Comparison of ENCODE assay signal across 18 cellular contexts in genomic region chr11:10050561-10050960, GRCh38.
DNase-seq lines count a peak whose midpoint lies in the region; ATAC-seq and TF ChIP-seq lines count a peak whose summit lies in the region.
"Had no signal": no experiment of that assay in that cellular context is flagged by ENCODE, and none has a peak within 500 bp of the region (broad histone marks: within the 10 kb centered on the region; RNA-seq: fewer than 3 reads in every experiment).

No MANE protein-coding gene starts in this region.

- H3K4me3 Mint-ChIP-seq in MCF 10A (ENCODE audit: unreplicated experiment): no peak overlapping the region
- H3K4me3 Mint-ChIP-seq: activated T-helper 1 cell treated with anti-CD3 and anti-CD28 coated beads, Interleukin-12 subunit alpha, Interleukin-12 subunit beta, Interleukin-2, Interleukin-4 antibody, amounts not matched to agents 30 ng/mL and 10 ng/mL and 1 ng/mL, durations not matched to agents 14 hours and 24 hours and 36 hours; natural killer cell treated with Interleukin-12 subunit alpha and Interleukin-12 subunit beta and Interleukin-15 and Interleukin-18, amount 100 ng/mL, for 72 hours had no signal

- peaks cover 9% of the 10 kb centered on the region for H3K4me1 Mint-ChIP-seq in MCF 10A (ENCODE audit: insufficient read depth, unreplicated experiment)

- H3K27ac Mint-ChIP-seq in MCF 10A (ENCODE audit: low read depth, unreplicated experiment): no peak overlapping the region
- H3K27ac Mint-ChIP-seq: activated T-helper 1 cell treated with anti-CD3 and anti-CD28 coated beads, Interleukin-12 subunit alpha, Interleukin-12 subunit beta, Interleukin-2, Interleukin-4 antibody, amounts not matched to agents 30 ng/mL and 10 ng/mL and 1 ng/mL, durations not matched to agents 14 hours and 24 hours and 36 hours; natural killer cell treated with Interleukin-12 subunit alpha and Interleukin-12 subunit beta and Interleukin-15 and Interleukin-18, amount 100 ng/mL, for 72 hours had no signal

- H3K9me3 ChIP-seq in breast epithelium: peaks cover 5% of the 10 kb centered on the region in 2 donors

- intact Hi-C loops in MCF 10A (cut with micrococcal nuclease) (no loop called here), breast epithelium (cut with DNase I; ENCODE audit: low total_unique reads) (no loop called here), Right ventricle myocardium inferior (cut with DNase I) (no loop called here)

- no peaks in the 10 kb centered on the region for H3K9me3 Mint-ChIP-seq in MCF 10A (ENCODE audit: unreplicated experiment)
- H3K9me3 Mint-ChIP-seq: activated T-helper 1 cell treated with anti-CD3 and anti-CD28 coated beads, Interleukin-12 subunit alpha, Interleukin-12 subunit beta, Interleukin-2, Interleukin-4 antibody, amounts not matched to agents 30 ng/mL and 10 ng/mL and 1 ng/mL, durations not matched to agents 14 hours and 24 hours and 36 hours; natural killer cell treated with Interleukin-12 subunit alpha and Interleukin-12 subunit beta and Interleukin-15 and Interleukin-18, amount 100 ng/mL, for 72 hours had no signal

- H3K27ac ChIP-seq in breast epithelium: no peak overlapping the region
- H3K27ac ChIP-seq: BLaER1, cardiac muscle cell, skin epidermis had no signal

- no peaks in the 10 kb centered on the region for H3K27me3 ChIP-seq in breast epithelium
- H3K27me3 ChIP-seq: BLaER1, cardiac muscle cell had no signal

- TF ChIP-seq CTCF in MCF 10A (IDR thresholded peaks at IDR 0.05; ENCODE audit: unreplicated experiment) (no peak), breast epithelium (IDR thresholded peaks at IDR 0.05) (no peak), fibroblast of the aortic adventitia (IDR thresholded peaks at IDR 0.05; ENCODE audit: insufficient read depth, low read length) (no peak)

- no peak for ATAC-seq in Right ventricle myocardium inferior
- no peak for ATAC-seq in HG03571 (IDR thresholded peaks at IDR 0.05; ENCODE audit: unreplicated experiment)
- ATAC-seq: natural killer cell treated with Interleukin-12 subunit alpha and Interleukin-12 subunit beta and Interleukin-15 and Interleukin-18, amount 100 ng/mL, for 72 hours had no signal

- BruUV-seq in MCF 10A (replicated peaks; lab: Mats Ljungman, UMichigan): no TSS peak

- TF ChIP-seq POLR2A in breast epithelium (IDR thresholded peaks at IDR 0.05): no peak

- DNase-seq in MCF 10A (ENCODE audit: unreplicated experiment) (peak; percentile 39), breast epithelium (ENCODE audit: low spot score in 2 of 2) (no peak), SHP77 treated with DMSO at 0.1 percent for 48 hours (lab: John Stamatoyannopoulos, UW) (peak; percentile 16), fibroblast of the aortic adventitia (ENCODE audit: low read depth) (peak; percentile 38), Right ventricle myocardium inferior (ENCODE audit: missing footprints) (no peak), activated gamma-delta T cell treated with Interleukin-2 at 50 U/mL for 16 hours (no peak)
- no peak for DNase-seq in stimulated activated CD4-positive, alpha-beta T cell treated with anti-CD3 and anti-CD28 coated beads, Interleukin-15, amount 100 ng/mL, for 24 hours
- DNase-seq: 8988T; activated CD4-positive, CD25-positive, alpha-beta regulatory T cell treated with anti-CD3 and anti-CD28 coated beads, Interleukin-2, amount 50 U/mL, for 72 hours; hippocampal formation; NCI-H2029 treated with DMSO at 0.1 percent for 48 hours; T1000 had no signal

- no peaks in the 10 kb centered on the region for H3K36me3 ChIP-seq in breast epithelium
- H3K36me3 ChIP-seq: BLaER1, cardiac muscle cell had no signal

- no peak overlapping the region for H3K4me3 ChIP-seq in breast epithelium
- no peak overlapping the region for H3K4me3 ChIP-seq in fibroblast of the aortic adventitia (ENCODE audit: low read depth, low read length)
- H3K4me3 ChIP-seq: BLaER1, cardiac muscle cell, skin epidermis had no signal

- no peaks in the 10 kb centered on the region for H3K4me1 ChIP-seq in breast epithelium
- H3K4me1 ChIP-seq: BLaER1 had no signal

- CTCF ChIA-PET in MCF 10A (lab: Yijun Ruan, JAX): no interaction called here

- POLR2A ChIA-PET in MCF 10A (lab: Yijun Ruan, JAX): interaction anchor here (1.0 kb wide), 1 partner anchor 157 kb away, joined by 3 read pairs; no protein-coding TSS in a partner anchor

- H3K27me3 Mint-ChIP-seq in MCF 10A (ENCODE audit: insufficient read depth, unreplicated experiment): no peaks in the 10 kb centered on the region
- H3K27me3 Mint-ChIP-seq: natural killer cell treated with Interleukin-12 subunit alpha and Interleukin-12 subunit beta and Interleukin-15 and Interleukin-18, amount 100 ng/mL, for 72 hours had no signal

- no peaks in the 10 kb centered on the region for H3K36me3 Mint-ChIP-seq in MCF 10A (ENCODE audit: insufficient read depth, unreplicated experiment)
- H3K36me3 Mint-ChIP-seq: natural killer cell treated with Interleukin-12 subunit alpha and Interleukin-12 subunit beta and Interleukin-15 and Interleukin-18, amount 100 ng/mL, for 72 hours had no signal

Comparison
In these comparisons a context has a peak if more than half of its experiments do, and no peak if none do; other contexts are left out.
1. DNase-seq: peak in MCF 10A (single experiment), SHP77 treated with DMSO at 0.1 percent for 48 hours (single experiment) and fibroblast of the aortic adventitia (single experiment); none in breast epithelium (0 of 2), Right ventricle myocardium inferior (single experiment), activated gamma-delta T cell treated with Interleukin-2 at 50 U/mL for 16 hours (single experiment) and stimulated activated CD4-positive, alpha-beta T cell treated with anti-CD3 and anti-CD28 coated beads, Interleukin-15, amount 100 ng/mL, for 24 hours (single experiment).